Comparison of ENCODE assay signal across 9 cellular contexts in the genomic region with DNA sequence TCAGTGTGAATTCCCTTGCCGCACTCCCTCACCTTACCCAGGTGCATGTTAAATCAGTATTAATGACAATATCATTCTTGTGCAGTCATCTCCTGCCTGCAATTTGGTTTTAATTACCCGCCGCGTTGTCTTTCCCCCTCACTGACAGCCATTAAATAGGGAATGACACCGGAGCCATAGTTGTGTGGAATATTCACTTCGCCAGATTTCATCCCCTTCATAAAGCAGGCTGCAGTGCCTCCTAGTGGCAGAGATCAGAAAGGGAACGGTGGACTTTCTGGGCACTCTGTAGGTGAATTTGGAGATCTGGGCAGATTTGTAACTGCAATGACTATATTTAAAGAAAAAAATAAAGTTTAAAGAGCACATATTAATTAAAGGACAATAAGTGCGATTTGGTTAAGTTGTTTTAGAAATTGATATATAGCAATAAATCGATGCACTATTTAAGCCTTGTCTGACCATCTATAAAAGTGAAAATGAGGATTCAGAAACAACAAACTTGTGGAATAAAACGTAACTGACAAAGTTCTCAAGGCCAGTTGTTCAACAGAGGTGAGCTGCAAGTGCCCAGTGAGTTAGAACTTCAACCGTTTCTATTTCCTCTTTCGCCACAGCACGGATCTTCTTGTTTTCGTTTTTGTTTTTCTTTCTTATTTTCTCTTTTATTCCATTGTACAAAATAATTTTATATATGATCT.
DNase-seq lines count a peak whose midpoint lies in the region; ATAC-seq and TF ChIP-seq lines count a peak whose summit lies in the region.
"Had no signal": no experiment of that assay in that cellular context is flagged by ENCODE, and none has a peak within 500 bp of the region (broad histone marks: within the 10 kb centered on the region; RNA-seq: fewer than 3 reads in every experiment).

No MANE protein-coding gene starts in this region.

- no peak overlapping the region for H2AFZ ChIP-seq in PC-3 (ENCODE audit: low read length)

- TF ChIP-seq CTCF in PC-3 (conservative IDR thresholded peaks at IDR 0.05; ENCODE audit: low read depth, low read length) (peak; percentile 92), brain microvascular endothelial cell (IDR thresholded peaks at IDR 0.05; ENCODE audit: low read depth, low read length, missing control alignments) (peak; percentile 94), kidney epithelial cell (IDR thresholded peaks at IDR 0.05; ENCODE audit: insufficient read depth, low read length, poor library complexity, severe bottlenecking) (peak; percentile 88)

- H4K20me1 ChIP-seq in PC-3 (ENCODE audit: low read length) = no peaks in the 10 kb centered on the region

- in situ Hi-C loops in brain microvascular endothelial cell (cut with HindIII; ENCODE audit: low pct_ligation_motif_present, low sequenced_read_pairs) = no loop called here

- no peaks in the 10 kb centered on the region for H3F3A ChIP-seq in PC-3 (ENCODE audit: low read length, unreplicated experiment)

- BruUV-seq in PC-3 (replicated peaks; lab: Mats Ljungman, UMichigan) = no TSS peak

- CTCF ChIA-PET in PC-3 (lab: Charles Lee) = no interaction called here

- H3K9me2 ChIP-seq in PC-3 (replicated peaks; ENCODE audit: low read length) = no peaks in the 10 kb centered on the region

- H3K9ac ChIP-seq in PC-3 (ENCODE audit: low read length) = no peak overlapping the region

- POLR2A ChIA-PET in PC-3 (lab: Charles Lee; ENCODE audit: unreplicated experiment) = no interaction called here

- no peak overlapping the region for H3K27ac ChIP-seq in PC-3 (ENCODE audit: low read length)
- no peak overlapping the region for H3K27ac ChIP-seq in brain microvascular endothelial cell

- no peaks in the 10 kb centered on the region for H3K79me2 ChIP-seq in PC-3 (ENCODE audit: low read length)

- DNase-seq in NCI-H1694 (lab: John Stamatoyannopoulos, UW) (peak; percentile 3), NCI-H1694 treated with DMSO at 0.1 percent for 48 hours (lab: John Stamatoyannopoulos, UW) (no peak), PC-3 (peak; percentile 70), brain microvascular endothelial cell (peak; percentile 51), kidney epithelial cell (ENCODE audit: low read depth) (no peak), OCI-M2 (lab: John Stamatoyannopoulos, UW; ENCODE audit: unreplicated experiment) (no peak)
- DNase-seq in stimulated activated CD8-positive, alpha-beta memory T cell treated with anti-CD3 and anti-CD28 coated beads, Interleukin-4, amount 100 ng/mL, for 48 hours = peak; percentile 59

- peak overlapping the region; percentile 51 for H3K4me2 ChIP-seq in PC-3 (ENCODE audit: low read length)

- H3K27me3 ChIP-seq in PC-3 (ENCODE audit: low read length) (peaks cover 55% of the 10 kb centered on the region), brain microvascular endothelial cell (replicated peaks) (no peaks in the 10 kb centered on the region), kidney epithelial cell (ENCODE audit: control insufficient read depth, insufficient read depth, low read length) (no peaks in the 10 kb centered on the region)

- H3K4me3 ChIP-seq in PC-3 (ENCODE audit: low read length) (peak overlapping the region; percentile 11; the same call in 1 of the 2 replicates), brain microvascular endothelial cell (ENCODE audit: low read depth, low read length) (peak overlapping the region; percentile 27), kidney epithelial cell (ENCODE audit: low read depth, low read length) (peak overlapping the region; percentile 20)

- intact Hi-C loops in PC-3 (cut with micrococcal nuclease) = loop anchor here (5.0 to 10.0 kb wide), 3 partner anchors 881 to 1978 kb away; no protein-coding TSS in a partner anchor

- no peaks in the 10 kb centered on the region for H3K4me1 ChIP-seq in PC-3 (ENCODE audit: insufficient read depth, low read length)

- H3K36me3 ChIP-seq in PC-3 (ENCODE audit: low read depth, low read length) (no peaks in the 10 kb centered on the region), brain microvascular endothelial cell (replicated peaks) (no peaks in the 10 kb centered on the region), kidney epithelial cell (ENCODE audit: control insufficient read depth, insufficient read depth, low read length) (no peaks in the 10 kb centered on the region)

- H3K9me3 ChIP-seq in PC-3 (ENCODE audit: low read length) = no peaks in the 10 kb centered on the region

- ATAC-seq in HG03432 (IDR thresholded peaks at IDR 0.05; ENCODE audit: unreplicated experiment) (peak; percentile 61), PC-3 (peak; percentile 63)
- ATAC-seq: stimulated activated effector memory CD8-positive, alpha-beta T cell treated with anti-CD3 and anti-CD28 coated beads, Interleukin-12 subunit alpha, Interleukin-12 subunit beta, amount 100 ng/mL, for 72 hours had no signal

Comparison
In these comparisons a context has a peak if more than half of its experiments do, and no peak if none do; other contexts are left out.
1. DNase-seq: peak in NCI-H1694 (single experiment), PC-3 (single experiment), brain microvascular endothelial cell (single experiment) and stimulated activated CD8-positive, alpha-beta memory T cell treated with anti-CD3 and anti-CD28 coated beads, Interleukin-4, amount 100 ng/mL, for 48 hours (single experiment); none in NCI-H1694 treated with DMSO at 0.1 percent for 48 hours (single experiment), kidney epithelial cell (single experiment) and OCI-M2 (single experiment).
2. Peak in every context shown above with its lines, with median percentiles within 50 percentile points of each other: H3K4me3 ChIP-seq and CTCF ChIP-seq.